ENCODE assay signal across 23 cellular contexts in the genomic region with DNA sequence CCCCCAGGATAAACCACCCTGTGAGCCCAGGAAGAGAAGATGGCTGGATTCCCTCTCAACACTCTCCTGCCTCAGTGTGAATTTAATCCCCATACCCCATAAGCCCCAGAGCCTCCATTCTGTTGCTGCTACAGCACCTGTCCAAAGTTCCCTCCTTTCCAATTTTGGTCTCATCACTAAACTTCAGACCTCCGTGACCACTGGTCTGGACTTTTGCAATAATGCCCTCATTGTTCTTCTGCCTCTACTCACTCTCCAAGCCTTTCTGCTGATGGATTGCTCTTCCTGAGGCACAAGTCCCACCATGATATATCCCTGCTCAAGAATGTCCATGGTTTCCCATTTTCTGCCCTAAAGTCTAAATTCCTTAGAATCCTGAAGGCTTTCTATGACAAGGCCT.
"Had no signal": no experiment of that assay in that cellular context is flagged by ENCODE, and none has a peak within 500 bp of the region (broad histone marks: within the 10 kb centered on the region; RNA-seq: fewer than 3 reads in every experiment).

No MANE protein-coding gene starts in this region.

- H3K36me3 Mint-ChIP-seq: activated naive CD8-positive, alpha-beta T cell; naive thymus-derived CD8-positive, alpha-beta T cell had no signal

- ATAC-seq: activated T-helper 17 cell treated with anti-CD3 and anti-CD28 coated beads, Interleukin-2, amount 50 U/mL, for 72 hours; gastroesophageal sphincter; left cardiac atrium; naive thymus-derived CD8-positive, alpha-beta T cell; right cardiac atrium; stimulated activated naive CD8-positive, alpha-beta T cell treated with anti-CD3 and anti-CD28 coated beads, Interleukin-15, amount 100 ng/mL, for 72 hours had no signal

- H3K9me3 ChIP-seq: adrenal gland, ascending aorta, breast epithelium, esophagus squamous epithelium, gastroesophageal sphincter, neutrophil, ovary, tibial artery had no signal

- H3K4me3 Mint-ChIP-seq: activated naive CD8-positive, alpha-beta T cell; activated T-helper 17 cell treated with anti-CD3 and anti-CD28 coated beads, Interleukin-2, amount 50 U/mL, for 72 hours; naive thymus-derived CD8-positive, alpha-beta T cell; stimulated activated naive CD8-positive, alpha-beta T cell treated with anti-CD3 and anti-CD28 coated beads, Interleukin-15, amount 100 ng/mL, for 72 hours had no signal

- DNase-seq: activated CD4-positive, alpha-beta T cell treated with anti-CD3 and anti-CD28 coated beads for 1 hour; activated T-cell treated with anti-CD3 and anti-CD28 coated beads, Interleukin-2, amount 50 U/mL, for 1 hour; adrenal gland; cerebellar nuclear complex; esophagus squamous epithelium; head of caudate nucleus; left cardiac atrium; mesenchymal stem cell; naive thymus-derived CD8-positive, alpha-beta T cell; ovary; right cardiac atrium; stimulated activated CD4-positive, alpha-beta T cell treated with anti-CD3 and anti-CD28 coated beads, Interleukin-1b, Interleukin-23, amount 100 ng/mL, for 48 hours; stimulated activated naive CD8-positive, alpha-beta T cell treated with anti-CD3 and anti-CD28 coated beads, Interleukin-15, amount 100 ng/mL, for 72 hours; T-helper 1 cell; tibial artery had no signal

- H3K36me3 ChIP-seq: adrenal gland, ascending aorta, breast epithelium, esophagus squamous epithelium, gastroesophageal sphincter, neutrophil, ovary, tibial artery had no signal

- H3K27me3 ChIP-seq: adrenal gland, ascending aorta, breast epithelium, esophagus squamous epithelium, neutrophil, ovary had no signal

- H3K27me3 Mint-ChIP-seq: activated naive CD8-positive, alpha-beta T cell; activated T-helper 17 cell treated with anti-CD3 and anti-CD28 coated beads, Interleukin-2, amount 50 U/mL, for 72 hours; naive thymus-derived CD8-positive, alpha-beta T cell had no signal

- H3K27ac ChIP-seq: adrenal gland, ascending aorta, coronary artery, esophagus squamous epithelium, gastroesophageal sphincter, neutrophil, ovary, tibial artery had no signal

- H3K4me1 ChIP-seq: adrenal gland had no signal

- H3K27ac Mint-ChIP-seq: activated naive CD8-positive, alpha-beta T cell; activated T-helper 17 cell treated with anti-CD3 and anti-CD28 coated beads, Interleukin-2, amount 50 U/mL, for 72 hours had no signal

- H3K4me3 ChIP-seq: adrenal gland, ascending aorta, breast epithelium, coronary artery, esophagus squamous epithelium, gastroesophageal sphincter, ovary, skin epidermis, tibial artery had no signal

- H3K9me3 Mint-ChIP-seq: activated T-helper 17 cell treated with anti-CD3 and anti-CD28 coated beads, Interleukin-2, amount 50 U/mL, for 72 hours; naive thymus-derived CD8-positive, alpha-beta T cell; stimulated activated naive CD8-positive, alpha-beta T cell treated with anti-CD3 and anti-CD28 coated beads, Interleukin-15, amount 100 ng/mL, for 72 hours had no signal
